Comparison of ENCODE assay signal across 1 cellular context in the genomic region with DNA sequence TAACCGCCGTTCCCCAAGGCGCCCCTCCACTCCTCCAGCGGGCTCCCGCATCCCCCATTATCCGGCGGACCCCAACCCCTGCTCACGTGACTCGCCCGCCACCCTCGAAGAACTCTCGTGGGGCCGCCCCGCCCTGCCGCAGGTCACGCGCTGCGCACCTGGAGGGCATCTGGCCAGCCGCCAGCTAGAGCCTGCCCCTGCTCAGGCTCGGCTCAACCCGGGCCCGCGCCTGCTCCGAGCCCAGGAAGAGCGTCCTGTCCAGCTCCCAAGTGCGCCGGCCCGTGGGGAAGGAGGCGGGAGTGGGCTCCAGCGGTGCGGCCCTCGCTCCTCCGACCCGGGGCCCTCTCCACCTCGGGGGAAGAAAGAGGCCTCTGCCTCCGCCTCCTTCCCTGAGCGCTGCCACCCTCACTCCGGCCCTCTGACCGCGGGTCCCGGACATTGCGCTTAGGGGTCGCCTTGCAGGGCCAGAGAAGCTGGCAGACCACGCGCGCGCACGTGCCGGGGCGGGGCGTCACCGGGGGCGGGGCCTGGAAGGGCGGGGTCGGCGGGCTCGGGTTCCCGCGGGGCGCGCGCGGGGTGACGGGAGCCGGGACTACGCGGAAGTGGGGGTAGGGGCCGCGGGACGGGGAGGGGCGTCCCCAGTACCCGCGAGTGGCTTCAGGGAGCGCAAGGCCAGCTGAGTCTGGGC.
TF ChIP-seq lines count a peak whose summit lies in the region.

No MANE protein-coding gene starts in this region.

TF ChIP-seq in HEK293, 187 proteins besides CTCF, POLR2A, EP300 and RAD21 (continued from another document and continues in another):
- TF ChIP-seq ZNF596 (tag by site-specific recombination; IDR thresholded peaks at IDR 0.05) = no peak
- peak; percentile 99 for TF ChIP-seq ZEB2 (tag by site-specific recombination; IDR thresholded peaks at IDR 0.05)
- TF ChIP-seq ZBTB20 (tag by site-specific recombination; IDR thresholded peaks at IDR 0.05) = peak; percentile 92
- TF ChIP-seq, protein P1, sequence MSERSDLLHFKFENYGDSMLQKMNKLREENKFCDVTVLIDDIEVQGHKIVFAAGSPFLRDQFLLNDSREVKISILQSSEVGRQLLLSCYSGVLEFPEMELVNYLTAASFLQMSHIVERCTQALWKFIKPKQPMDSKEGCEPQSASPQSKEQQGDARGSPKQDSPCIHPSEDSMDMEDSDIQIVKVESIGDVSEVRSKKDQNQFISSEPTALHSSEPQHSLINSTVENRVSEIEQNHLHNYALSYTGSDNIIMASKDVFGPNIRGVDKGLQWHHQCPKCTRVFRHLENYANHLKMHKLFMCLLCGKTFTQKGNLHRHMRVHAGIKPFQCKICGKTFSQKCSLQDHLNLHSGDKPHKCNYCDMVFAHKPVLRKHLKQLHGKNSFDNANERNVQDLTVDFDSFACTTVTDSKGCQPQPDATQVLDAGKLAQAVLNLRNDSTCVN (tag by site-specific recombination; optimal IDR thresholded peaks at IDR 0.05) = peak; percentile 99
- no peak for TF ChIP-seq MEIS1 (CRISPR knock-in tag; IDR thresholded peaks at IDR 0.05; ENCODE audit: borderline replicate concordance)
- TF ChIP-seq TSHZ1 (tag by site-specific recombination; IDR thresholded peaks at IDR 0.05; ENCODE audit: borderline replicate concordance) = peak; percentile 41; the same call in 1 of the 2 replicates
- TF ChIP-seq HIC1 (tag by site-specific recombination; IDR thresholded peaks at IDR 0.05) = peak; percentile 88
- TF ChIP-seq, protein P2, sequence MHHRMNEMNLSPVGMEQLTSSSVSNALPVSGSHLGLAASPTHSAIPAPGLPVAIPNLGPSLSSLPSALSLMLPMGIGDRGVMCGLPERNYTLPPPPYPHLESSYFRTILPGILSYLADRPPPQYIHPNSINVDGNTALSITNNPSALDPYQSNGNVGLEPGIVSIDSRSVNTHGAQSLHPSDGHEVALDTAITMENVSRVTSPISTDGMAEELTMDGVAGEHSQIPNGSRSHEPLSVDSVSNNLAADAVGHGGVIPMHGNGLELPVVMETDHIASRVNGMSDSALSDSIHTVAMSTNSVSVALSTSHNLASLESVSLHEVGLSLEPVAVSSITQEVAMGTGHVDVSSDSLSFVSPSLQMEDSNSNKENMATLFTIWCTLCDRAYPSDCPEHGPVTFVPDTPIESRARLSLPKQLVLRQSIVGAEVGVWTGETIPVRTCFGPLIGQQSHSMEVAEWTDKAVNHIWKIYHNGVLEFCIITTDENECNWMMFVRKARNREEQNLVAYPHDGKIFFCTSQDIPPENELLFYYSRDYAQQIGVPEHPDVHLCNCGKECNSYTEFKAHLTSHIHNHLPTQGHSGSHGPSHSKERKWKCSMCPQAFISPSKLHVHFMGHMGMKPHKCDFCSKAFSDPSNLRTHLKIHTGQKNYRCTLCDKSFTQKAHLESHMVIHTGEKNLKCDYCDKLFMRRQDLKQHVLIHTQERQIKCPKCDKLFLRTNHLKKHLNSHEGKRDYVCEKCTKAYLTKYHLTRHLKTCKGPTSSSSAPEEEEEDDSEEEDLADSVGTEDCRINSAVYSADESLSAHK (tag by site-specific recombination; IDR thresholded peaks at IDR 0.05) = peak; percentile 53
- no peak for TF ChIP-seq ZFP41 (tag by site-specific recombination; IDR thresholded peaks at IDR 0.05; ENCODE audit: borderline replicate concordance)
- TF ChIP-seq SP3 (tag by site-specific recombination; IDR thresholded peaks at IDR 0.05) = peak; percentile 65; the same call in 1 of the 2 replicates
- peak; percentile 50; the same call in 1 of the 2 replicates for TF ChIP-seq ZNF366 (tag by site-specific recombination; conservative IDR thresholded peaks at IDR 0.05)
- no peak for TF ChIP-seq ZNF704 (tag by site-specific recombination; IDR thresholded peaks at IDR 0.05)
- TF ChIP-seq, protein P3, sequence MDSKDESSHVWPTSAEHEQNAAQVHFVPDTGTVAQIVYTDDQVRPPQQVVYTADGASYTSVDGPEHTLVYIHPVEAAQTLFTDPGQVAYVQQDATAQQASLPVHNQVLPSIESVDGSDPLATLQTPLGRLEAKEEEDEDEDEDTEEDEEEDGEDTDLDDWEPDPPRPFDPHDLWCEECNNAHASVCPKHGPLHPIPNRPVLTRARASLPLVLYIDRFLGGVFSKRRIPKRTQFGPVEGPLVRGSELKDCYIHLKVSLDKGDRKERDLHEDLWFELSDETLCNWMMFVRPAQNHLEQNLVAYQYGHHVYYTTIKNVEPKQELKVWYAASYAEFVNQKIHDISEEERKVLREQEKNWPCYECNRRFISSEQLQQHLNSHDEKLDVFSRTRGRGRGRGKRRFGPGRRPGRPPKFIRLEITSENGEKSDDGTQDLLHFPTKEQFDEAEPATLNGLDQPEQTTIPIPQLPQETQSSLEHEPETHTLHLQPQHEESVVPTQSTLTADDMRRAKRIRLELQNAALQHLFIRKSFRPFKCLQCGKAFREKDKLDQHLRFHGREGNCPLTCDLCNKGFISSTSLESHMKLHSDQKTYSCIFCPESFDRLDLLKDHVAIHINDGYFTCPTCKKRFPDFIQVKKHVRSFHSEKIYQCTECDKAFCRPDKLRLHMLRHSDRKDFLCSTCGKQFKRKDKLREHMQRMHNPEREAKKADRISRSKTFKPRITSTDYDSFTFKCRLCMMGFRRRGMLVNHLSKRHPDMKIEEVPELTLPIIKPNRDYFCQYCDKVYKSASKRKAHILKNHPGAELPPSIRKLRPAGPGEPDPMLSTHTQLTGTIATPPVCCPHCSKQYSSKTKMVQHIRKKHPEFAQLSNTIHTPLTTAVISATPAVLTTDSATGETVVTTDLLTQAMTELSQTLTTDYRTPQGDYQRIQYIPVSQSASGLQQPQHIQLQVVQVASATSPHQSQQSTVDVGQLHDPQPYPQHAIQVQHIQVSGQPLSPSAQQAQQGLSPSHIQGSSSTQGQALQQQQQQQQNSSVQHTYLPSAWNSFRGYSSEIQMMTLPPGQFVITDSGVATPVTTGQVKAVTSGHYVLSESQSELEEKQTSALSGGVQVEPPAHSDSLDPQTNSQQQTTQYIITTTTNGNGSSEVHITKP (tag by site-specific recombination; IDR thresholded peaks at IDR 0.05) = peak; percentile 58; the same call in 1 of the 2 replicates
- no peak for TF ChIP-seq ZNF558 (tag by site-specific recombination; IDR thresholded peaks at IDR 0.05)
- no peak; the same call in none of the 2 replicates for TF ChIP-seq IKZF3 (tag by site-specific recombination; IDR thresholded peaks at IDR 0.05)
- no peak for TF ChIP-seq ZBTB49 (tag by site-specific recombination; IDR thresholded peaks at IDR 0.05; ENCODE audit: low read depth)
- peak; percentile 68; the same call in 1 of the 2 replicates for TF ChIP-seq ZNF843 (tag by site-specific recombination; IDR thresholded peaks at IDR 0.05)
- TF ChIP-seq, protein P4, sequence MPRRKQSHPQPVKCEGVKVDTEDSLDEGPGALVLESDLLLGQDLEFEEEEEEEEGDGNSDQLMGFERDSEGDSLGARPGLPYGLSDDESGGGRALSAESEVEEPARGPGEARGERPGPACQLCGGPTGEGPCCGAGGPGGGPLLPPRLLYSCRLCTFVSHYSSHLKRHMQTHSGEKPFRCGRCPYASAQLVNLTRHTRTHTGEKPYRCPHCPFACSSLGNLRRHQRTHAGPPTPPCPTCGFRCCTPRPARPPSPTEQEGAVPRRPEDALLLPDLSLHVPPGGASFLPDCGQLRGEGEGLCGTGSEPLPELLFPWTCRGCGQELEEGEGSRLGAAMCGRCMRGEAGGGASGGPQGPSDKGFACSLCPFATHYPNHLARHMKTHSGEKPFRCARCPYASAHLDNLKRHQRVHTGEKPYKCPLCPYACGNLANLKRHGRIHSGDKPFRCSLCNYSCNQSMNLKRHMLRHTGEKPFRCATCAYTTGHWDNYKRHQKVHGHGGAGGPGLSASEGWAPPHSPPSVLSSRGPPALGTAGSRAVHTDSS (tag by site-specific recombination; IDR thresholded peaks at IDR 0.05) = no peak
- peak; percentile 34; the same call in 1 of the 2 replicates for TF ChIP-seq ZSCAN16 (tag by site-specific recombination; IDR thresholded peaks at IDR 0.05)
- TF ChIP-seq REST (tag by site-specific recombination; IDR thresholded peaks at IDR 0.05) = peak; percentile 40; the same call in 1 of the 2 replicates
- TF ChIP-seq KLF9 (tag by site-specific recombination; IDR thresholded peaks at IDR 0.05; ENCODE audit: low read depth) = peak; percentile 61
- TF ChIP-seq ZNF837 (tag by site-specific recombination; IDR thresholded peaks at IDR 0.05) = no peak
- peak; percentile 88 for TF ChIP-seq KLF7 (tag by site-specific recombination; IDR thresholded peaks at IDR 0.05; ENCODE audit: borderline replicate concordance)
- TF ChIP-seq ZBTB21 (tag by site-specific recombination; IDR thresholded peaks at IDR 0.05) = 0 out of 2 replicates have a peak, but pooled peaks have one; percentile 12
